Comparison of ENCODE assay signal across 18 cellular contexts in the genomic region with DNA sequence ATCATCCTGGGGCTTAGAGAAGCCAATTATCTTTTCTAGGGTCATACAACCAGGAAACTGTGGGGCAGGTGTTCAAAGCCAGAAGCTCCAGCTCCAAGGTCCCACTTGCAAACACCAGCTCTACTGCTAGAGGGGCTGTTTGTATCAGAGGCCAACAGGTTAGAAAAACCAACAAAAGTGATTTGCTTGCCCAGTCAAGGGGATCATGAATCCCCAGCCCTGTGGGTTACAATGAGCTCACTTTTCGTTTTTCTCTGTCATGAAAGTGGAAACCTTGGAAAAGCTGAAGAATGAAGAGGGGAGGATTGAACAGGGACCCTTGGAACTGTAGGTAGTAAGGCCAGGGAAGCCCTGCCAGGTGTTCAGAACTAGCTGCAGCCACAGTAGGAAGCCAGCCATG.
"Had no signal": no experiment of that assay in that cellular context is flagged by ENCODE, and none has a peak within 500 bp of the region (broad histone marks: within the 10 kb centered on the region; RNA-seq: fewer than 3 reads in every experiment).

No MANE protein-coding gene starts in this region.

- H3K4me3 ChIP-seq: gastroesophageal sphincter, lower lobe of right lung, psoas muscle, sigmoid colon, suprapubic skin, uterus had no signal

- H3K36me3 Mint-ChIP-seq: activated naive CD4-positive, alpha-beta T cell treated with anti-CD3 and anti-CD28 coated beads, Interleukin-2, amount 10 ng/mL, durations not matched to agents 7 days and 5 days; naive thymus-derived CD4-positive, alpha-beta T cell had no signal

- H3K9me3 Mint-ChIP-seq: activated naive CD4-positive, alpha-beta T cell treated with anti-CD3 and anti-CD28 coated beads, Interleukin-2, amount 10 ng/mL, durations not matched to agents 7 days and 5 days; activated T-helper 2 cell treated with anti-CD3 and anti-CD28 coated beads, Interferon-gamma antibody, Interleukin-2, Interleukin-4, amounts not matched to agents 10 μg/mL and 5 μg/mL and 100 μg/mL, durations not matched to agents 14 hours and 24 hours and 36 hours; naive thymus-derived CD4-positive, alpha-beta T cell had no signal

- H3K27ac ChIP-seq: gastroesophageal sphincter, psoas muscle, sigmoid colon, suprapubic skin, uterus had no signal

- H3K9me3 ChIP-seq: gastroesophageal sphincter, lower lobe of right lung, psoas muscle, sigmoid colon, suprapubic skin, uterus had no signal

- H3K4me3 Mint-ChIP-seq: activated naive CD4-positive, alpha-beta T cell treated with anti-CD3 and anti-CD28 coated beads, Interleukin-2, amount 10 ng/mL, durations not matched to agents 7 days and 5 days; naive thymus-derived CD4-positive, alpha-beta T cell had no signal

- H3K4me1 ChIP-seq: gastroesophageal sphincter, lower lobe of right lung, psoas muscle, sigmoid colon, uterus had no signal

- ATAC-seq: gastroesophageal sphincter; naive thymus-derived CD4-positive, alpha-beta T cell; psoas muscle; stimulated activated naive CD8-positive, alpha-beta T cell treated with anti-CD3 and anti-CD28 coated beads, Interleukin-15, Interleukin-2, amounts not matched to agents 100 U/mL and 50 U/mL, for 24 hours had no signal

- H3K36me3 ChIP-seq: gastroesophageal sphincter, lower lobe of right lung, sigmoid colon, suprapubic skin, uterus had no signal

- H3K27ac Mint-ChIP-seq: activated naive CD4-positive, alpha-beta T cell treated with anti-CD3 and anti-CD28 coated beads, Interleukin-2, amount 10 ng/mL, durations not matched to agents 7 days and 5 days; activated T-helper 2 cell treated with anti-CD3 and anti-CD28 coated beads, Interferon-gamma antibody, Interleukin-2, Interleukin-4, amounts not matched to agents 10 μg/mL and 5 μg/mL and 100 μg/mL, durations not matched to agents 14 hours and 24 hours and 36 hours; naive thymus-derived CD4-positive, alpha-beta T cell had no signal

- DNase-seq: activated CD4-positive, alpha-beta T cell treated with anti-CD3 and anti-CD28 coated beads, Interleukin-2, amount 50 U/mL, for 1 hour; activated CD4-positive, CD25-positive, alpha-beta regulatory T cell; activated naive CD4-positive, alpha-beta T cell treated with anti-CD3 and anti-CD28 coated beads, Interleukin-2, amount 10 ng/mL, durations not matched to agents 7 days and 5 days; caudate nucleus; effector memory CD4-positive, alpha-beta T cell; hippocampal formation; lower lobe of right lung; naive thymus-derived CD4-positive, alpha-beta T cell; occipital lobe; psoas muscle; sigmoid colon; stimulated activated CD4-positive, alpha-beta T cell treated with anti-CD3 and anti-CD28 coated beads, Interleukin-2, amount 100 ng/mL, for 48 hours; stimulated activated CD8-positive, alpha-beta memory T cell treated with anti-CD3 and anti-CD28 coated beads, Interleukin-4, amount 100 ng/mL, for 48 hours; stimulated activated naive CD8-positive, alpha-beta T cell treated with anti-CD3 and anti-CD28 coated beads, Interleukin-15, Interleukin-2, amounts not matched to agents 100 U/mL and 50 U/mL, for 24 hours; uterus had no signal

- H3K27me3 ChIP-seq: sigmoid colon, suprapubic skin, uterus had no signal
